ENCODE assay signal across 8 cellular contexts in genomic region chr5:163473613-163474243, GRCh38. TPM values are rescaled to one million over a fixed set of nuclear protein-coding genes. Genes with fewer than 3 reads are reported as not detected.
DNase-seq lines count a peak whose midpoint lies in the region; ATAC-seq, FAIRE-seq and TF ChIP-seq lines count a peak whose summit lies in the region.

No MANE protein-coding gene starts in this region.

- H3K4me1 Mint-ChIP-seq in CD14-positive monocyte = peaks cover 4% of the 10 kb centered on the region

- peak; percentile 61 for TF ChIP-seq CTCF in CD14-positive monocyte (IDR thresholded peaks at IDR 0.05)
- peak; percentile 19 for TF ChIP-seq CTCF in kidney (IDR thresholded peaks at IDR 0.05; ENCODE audit: borderline replicate concordance, extremely low read depth, insufficient read depth)

- peaks cover 55 to 72% of the 10 kb centered on the region in 2 donors for H3K36me3 Mint-ChIP-seq in CD14-positive monocyte

- H3K27ac ChIP-seq in kidney (ENCODE audit: low read depth in 2 of 2, low read length in 2 of 2) = no peak overlapping the region

- H3K36me3 ChIP-seq in kidney (ENCODE audit: control insufficient read depth in 1 of 2, insufficient read depth in 2 of 2, low read length in 2 of 2) = no peaks in the 10 kb centered on the region

- DNase-seq in CD14-positive monocyte (ENCODE audit: low spot score) = no peak
- DNase-seq in RCC 7860 (ENCODE audit: low spot score) = no peak
- DNase-seq in kidney = no peak
- no peak for DNase-seq in iPS-NIHi7 (ENCODE audit: extremely low spot score)
- no peak for DNase-seq in hippocampal formation (lab: John Stamatoyannopoulos, UW)
- DNase-seq in NCI-H146 (lab: John Stamatoyannopoulos, UW) = no peak
- DNase-seq in left cardiac atrium = no peak

- ATAC-seq in GM21528 (IDR thresholded peaks at IDR 0.05; ENCODE audit: low FRiP score, unreplicated experiment) (peak; percentile 74), left cardiac atrium (no peak)

- H3K27me3 Mint-ChIP-seq in CD14-positive monocyte (ENCODE audit: low read depth in 3 of 3) = peaks cover 0 to 1% (median 0%) of the 10 kb centered on the region in 3 donors

- FAIRE-seq in RCC 7860 (lab: Jason Lieb, UNC) (peak; percentile 16), kidney (lab: Jason Lieb, UNC) (peak; percentile 66)

- H3K4me3 Mint-ChIP-seq in CD14-positive monocyte = no peak overlapping the region

- H3K9me3 Mint-ChIP-seq in CD14-positive monocyte = no peaks in the 10 kb centered on the region

- H3K27ac Mint-ChIP-seq in CD14-positive monocyte = no peak overlapping the region

- intact Hi-C loops in CD14-positive monocyte (cut with micrococcal nuclease) = no loop called here
- intact Hi-C loops in kidney (cut with DNase I) = no loop called here
- intact Hi-C loops in left cardiac atrium (cut with DNase I) = no loop called here

- H3K9ac ChIP-seq in kidney (ENCODE audit: low read length in 2 of 2) = no peak overlapping the region

- no peaks in the 10 kb centered on the region for H3K4me1 ChIP-seq in kidney (ENCODE audit: control insufficient read depth in 1 of 2, insufficient read depth in 1 of 2, low read depth in 1 of 2, low read length in 2 of 2)

- H3K9me3 ChIP-seq in kidney (ENCODE audit: control insufficient read depth in 1 of 2, low read length in 2 of 2) = no peaks in the 10 kb centered on the region

- no peak overlapping the region for H3K4me3 ChIP-seq in kidney (ENCODE audit: low read length in 2 of 2)

RNA-seq across cellular contexts. Expression of gene HMMR, which starts 13.3 kb away (rescaled TPM):
- under 1 TPM in 1 of 2 donors, not detected in 1; 0.29 TPM for polyA plus RNA-seq in CD14-positive monocyte
- 0.91 TPM for total RNA-seq in kidney
- polyA plus RNA-seq in kidney (ENCODE audit: insufficient read depth, low read depth, low replicate concordance) = 0.58 TPM
- 1 to 10 TPM in 1 of 2 donors, under 1 TPM in 1; 0.52 to 1.7 TPM for total RNA-seq in left cardiac atrium

RNA-seq across cellular contexts. Expression of gene NUDCD2, which starts 13.8 kb away (rescaled TPM):
- 10 to 100 TPM; 22.0 to 23.6 TPM for polyA plus RNA-seq in CD14-positive monocyte
- total RNA-seq in kidney = 24.3 TPM
- polyA plus RNA-seq in kidney (ENCODE audit: insufficient read depth, low read depth, low replicate concordance) = 23.1 TPM
- total RNA-seq in left cardiac atrium = 10 to 100 TPM; 15.7 to 16.4 TPM

RNA-seq across cellular contexts. Expression of gene MAT2B, which starts 31.7 kb away (rescaled TPM):
- polyA plus RNA-seq in CD14-positive monocyte (100 to 1,000 TPM; 142 to 165 TPM), kidney (ENCODE audit: insufficient read depth, low read depth, low replicate concordance) (80.9 TPM)
- total RNA-seq in kidney (84.4 TPM), left cardiac atrium (10 to 100 TPM; 53.0 to 72.7 TPM)

RNA-seq across cellular contexts. Expression of gene CCNG1, which starts 36.3 kb away (rescaled TPM):
- polyA plus RNA-seq in CD14-positive monocyte (10 to 100 TPM; 46.0 to 48.9 TPM), kidney (ENCODE audit: insufficient read depth, low read depth, low replicate concordance) (127 TPM)
- total RNA-seq in kidney (132 TPM), left cardiac atrium (10 to 100 TPM; 88.1 to 89.2 TPM)
